ENCODE assay signal across 25 cellular contexts in the genomic region with DNA sequence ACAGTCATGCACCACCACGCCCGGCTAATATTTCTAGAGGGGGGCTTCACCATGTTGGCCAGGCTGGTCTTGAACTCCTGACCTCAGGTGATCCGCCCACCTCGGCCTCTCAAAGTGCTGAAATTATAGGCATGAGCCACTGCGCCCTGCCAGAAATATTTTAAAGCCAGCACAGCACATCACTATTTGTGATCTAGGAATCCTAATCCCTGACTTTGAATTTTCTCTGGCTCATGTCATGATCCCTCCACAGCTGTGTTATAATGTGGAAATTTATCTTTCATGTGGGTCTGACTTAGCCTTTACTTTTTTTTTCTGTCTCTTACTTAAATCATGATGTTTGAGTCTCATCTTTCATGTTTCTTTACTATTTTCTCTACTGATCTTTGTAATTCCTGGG.
"Had no signal": no experiment of that assay in that cellular context is flagged by ENCODE, and none has a peak within 500 bp of the region (broad histone marks: within the 10 kb centered on the region; RNA-seq: fewer than 3 reads in every experiment).

No MANE protein-coding gene starts in this region.

- H3K36me3 ChIP-seq: colonic mucosa, gastrocnemius medialis, lower lobe of right lung, neural progenitor cell, right lobe of liver, thoracic aorta, tibial nerve, upper lobe of right lung, uterus had no signal

- DNase-seq: colonic mucosa; effector memory CD8-positive, alpha-beta T cell; foreskin fibroblast; gastrocnemius medialis; head of caudate nucleus; left colon; left ventricle myocardium superior; lower lobe of right lung; naive B cell; right lobe of liver; stimulated activated CD4-positive, alpha-beta T cell treated with anti-CD3 and anti-CD28 coated beads, Interleukin-12 subunit alpha, Interleukin-12 subunit beta, amount 100 ng/mL, for 4 hours; stimulated activated CD4-positive, alpha-beta T cell treated with anti-CD3 and anti-CD28 coated beads, Interleukin-1b, Interleukin-23, amount 100 ng/mL, for 48 hours; stimulated activated CD4-positive, alpha-beta T cell treated with anti-CD3 and anti-CD28 coated beads, Interleukin-4, amount 100 ng/mL, for 1 hour; stimulated activated CD8-positive, alpha-beta memory T cell treated with anti-CD3 and anti-CD28 coated beads, Interleukin-4, amount 100 ng/mL, for 48 hours; stimulated activated naive CD4-positive, alpha-beta T cell treated with Interleukin-2 at 50 U/mL for 16 hours; upper lobe of right lung; uterus had no signal

- H3K4me3 ChIP-seq: colonic mucosa, gastrocnemius medialis, lower lobe of right lung, neural progenitor cell, right lobe of liver, smooth muscle cell, thoracic aorta, tibial nerve, upper lobe of right lung, uterus had no signal

- H3K27me3 Mint-ChIP-seq: central memory CD8-positive, alpha-beta T cell; effector memory CD8-positive, alpha-beta T cell; progenitor cell of endocrine pancreas had no signal

- H3K9me3 Mint-ChIP-seq: central memory CD8-positive, alpha-beta T cell; effector memory CD8-positive, alpha-beta T cell; nephron; neural progenitor cell had no signal

- H3K4me3 Mint-ChIP-seq: central memory CD8-positive, alpha-beta T cell; effector memory CD8-positive, alpha-beta T cell; naive B cell; nephron; neural progenitor cell had no signal

- ATAC-seq: effector memory CD8-positive, alpha-beta T cell; gastrocnemius medialis; left colon; left ventricle myocardium superior; lower lobe of right lung; right lobe of liver; upper lobe of right lung had no signal

- H3K4me2 ChIP-seq: neural progenitor cell, smooth muscle cell had no signal

- H3K27me3 ChIP-seq: colonic mucosa, gastrocnemius medialis, neural progenitor cell, right lobe of liver, tibial nerve, upper lobe of right lung, uterus had no signal

- H3K4me1 ChIP-seq: colonic mucosa, gastrocnemius medialis, lower lobe of right lung, uterus had no signal

- H3K27ac Mint-ChIP-seq: effector memory CD8-positive, alpha-beta T cell; naive B cell; nephron; neural progenitor cell; progenitor cell of endocrine pancreas had no signal

- H3K4me1 Mint-ChIP-seq: naive B cell had no signal

- H3K79me2 ChIP-seq: parathyroid adenoma had no signal

- H3K9me3 ChIP-seq: colonic mucosa, gastrocnemius medialis, lower lobe of right lung, right lobe of liver, thoracic aorta, tibial nerve, upper lobe of right lung, uterus had no signal

- H3K9ac ChIP-seq: neural progenitor cell, parathyroid adenoma had no signal

- H3K36me3 Mint-ChIP-seq: naive B cell, neural progenitor cell had no signal

- H3K27ac ChIP-seq: colonic mucosa, lower lobe of right lung, neural progenitor cell, parathyroid adenoma, right lobe of liver, thoracic aorta, tibial nerve, upper lobe of right lung, uterus had no signal

- H2AFZ ChIP-seq: neural progenitor cell, parathyroid adenoma had no signal
